ENCODE assay signal across 11 cellular contexts in genomic region chr2:230408244-230408842, GRCh38. TPM values are rescaled to one million over a fixed set of nuclear protein-coding genes. Genes with fewer than 3 reads are reported as not detected.
DNase-seq lines count a peak whose midpoint lies in the region; ATAC-seq, FAIRE-seq and TF ChIP-seq lines count a peak whose summit lies in the region.
"Had no signal": no experiment of that assay in that cellular context is flagged by ENCODE, and none has a peak within 500 bp of the region (broad histone marks: within the 10 kb centered on the region; RNA-seq: fewer than 3 reads in every experiment).

No MANE protein-coding gene starts in this region.

- peaks cover 1% of the 10 kb centered on the region for H3K79me1 ChIP-seq in mesenchymal stem cell (replicated peaks; ENCODE audit: low read length, poor library complexity, severe bottlenecking)

- no peak for ATAC-seq in effector memory CD8-positive, alpha-beta T cell (replicated peaks)
- ATAC-seq in GM21528 (IDR thresholded peaks at IDR 0.05; ENCODE audit: low FRiP score, unreplicated experiment) = no peak

- H3K4me3 Mint-ChIP-seq in effector memory CD8-positive, alpha-beta T cell = no peak overlapping the region
- H3K4me3 Mint-ChIP-seq: endodermal cell had no signal

- H2AFZ ChIP-seq in mesenchymal stem cell (ENCODE audit: low read depth, low read length) = no peak overlapping the region

- H3K27me3 Mint-ChIP-seq in effector memory CD8-positive, alpha-beta T cell = no peaks in the 10 kb centered on the region

- peaks cover 12% of the 10 kb centered on the region for H3K36me3 Mint-ChIP-seq in effector memory CD8-positive, alpha-beta T cell (ENCODE audit: insufficient read depth)

- no peak overlapping the region for H2BK120ac ChIP-seq in mesenchymal stem cell (ENCODE audit: low read depth, low read length)

- H2AK5ac ChIP-seq in mesenchymal stem cell (ENCODE audit: low read length, severe bottlenecking) = no peak overlapping the region

- CTCF ChIA-PET in AG04449 (lab: Yijun Ruan, JAX) = interaction anchor here (1.5 kb wide), 1 partner anchor 14 kb away, joined by 3 read pairs; no protein-coding TSS in a partner anchor

- H3K4me2 ChIP-seq in mesenchymal stem cell (ENCODE audit: low read length, poor library complexity, severe bottlenecking) = no peak overlapping the region

- peak; percentile 24 for DNase-seq in AG04449 (ENCODE audit: low read depth, low spot score)
- peak; percentile 92 for DNase-seq in HS-5 (ENCODE audit: low read depth)
- no peak for DNase-seq in effector memory CD8-positive, alpha-beta T cell
- peak; percentile 54 for DNase-seq in mesenchymal stem cell
- DNase-seq in NCI-H146 treated with DMSO at 0.1 percent for 48 hours (lab: John Stamatoyannopoulos, UW; ENCODE audit: unreplicated experiment) = no peak
- no peak for DNase-seq in small intestine
- no peak for DNase-seq in SKM-1 (lab: John Stamatoyannopoulos, UW; ENCODE audit: unreplicated experiment)
- DNase-seq: endodermal cell, Kasumi-1 had no signal

- H4K8ac ChIP-seq in mesenchymal stem cell (ENCODE audit: low read length) = no peak overlapping the region

- POLR2A ChIA-PET in AG04449 (lab: Yijun Ruan, JAX) = interaction anchor here (0.6 kb wide), 1 partner anchor 61 kb away, joined by 3 read pairs; no protein-coding TSS in a partner anchor

- peaks cover 10 to 11% of the 10 kb centered on the region in 2 experiments for H3K36me3 ChIP-seq in mesenchymal stem cell (ENCODE audit: control insufficient read depth in 1 of 2, insufficient read depth in 2 of 2, low read depth in 1 of 2, low read length in 2 of 2)
- no peaks in the 10 kb centered on the region for H3K36me3 ChIP-seq in small intestine (ENCODE audit: control insufficient read depth in 2 of 2, insufficient read depth in 2 of 2, low read length in 2 of 2)

- H3K4me1 ChIP-seq in mesenchymal stem cell (ENCODE audit: control insufficient read depth, insufficient read depth, low read depth, low read length) (peaks cover 15% of the 10 kb centered on the region), small intestine (ENCODE audit: control insufficient read depth in 2 of 2, insufficient read depth in 1 of 2, low read depth in 1 of 2, low read length in 1 of 2) (peaks cover 0 to 3% of the 10 kb centered on the region in 2 donors)

- peak overlapping the region in 1 of 2 experiments; percentile 39 for H3K14ac ChIP-seq in mesenchymal stem cell (ENCODE audit: low read length in 2 of 2)

- WGBS in mesenchymal stem cell = 80% methylated on average over 2 of the region's 3 CpGs
- 65 to 77% (median 72%) methylated on average over 3 of the region's 3 CpGs for WGBS in small intestine, 3 donors

- peak overlapping the region in 1 of 2 experiments; percentile 59 for H3K4ac ChIP-seq in mesenchymal stem cell (ENCODE audit: low read depth in 1 of 2, low read length in 2 of 2)

- H3K18ac ChIP-seq in mesenchymal stem cell (ENCODE audit: low read depth in 1 of 2, low read length in 2 of 2) = peak overlapping the region in 1 of 2 experiments; percentile 62

- H3K9me3 Mint-ChIP-seq in effector memory CD8-positive, alpha-beta T cell = no peaks in the 10 kb centered on the region
- H3K9me3 Mint-ChIP-seq: endodermal cell had no signal

- H3K9ac ChIP-seq in mesenchymal stem cell (ENCODE audit: low read length) = peak overlapping the region; percentile 59

- H4K91ac ChIP-seq in mesenchymal stem cell (ENCODE audit: low read length) = no peak overlapping the region

- H2BK5ac ChIP-seq in mesenchymal stem cell (ENCODE audit: low read depth, low read length, poor library complexity, severe bottlenecking) = no peak overlapping the region

- peak overlapping the region; percentile 60 to 62 for H3K27ac Mint-ChIP-seq in effector memory CD8-positive, alpha-beta T cell
- H3K27ac Mint-ChIP-seq: endodermal cell had no signal

- H2BK15ac ChIP-seq in mesenchymal stem cell (ENCODE audit: low read depth, poor library complexity, severe bottlenecking) = no peak overlapping the region

- H3K9me3 ChIP-seq in mesenchymal stem cell (ENCODE audit: control insufficient read depth, low read length) (no peaks in the 10 kb centered on the region), small intestine (ENCODE audit: control insufficient read depth, low read depth) (no peaks in the 10 kb centered on the region)

- peaks cover 24 to 27% of the 10 kb centered on the region in 2 donors for H3K4me1 Mint-ChIP-seq in effector memory CD8-positive, alpha-beta T cell (ENCODE audit: low read depth in 2 of 2)

- no peaks in the 10 kb centered on the region for H3K27me3 ChIP-seq in mesenchymal stem cell (ENCODE audit: control insufficient read depth in 1 of 2, insufficient read depth in 1 of 2, low read length in 2 of 2)
- no peaks in the 10 kb centered on the region for H3K27me3 ChIP-seq in small intestine (ENCODE audit: control insufficient read depth in 2 of 2, insufficient read depth in 2 of 2, low read length in 2 of 2)

- H3K27ac ChIP-seq in mesenchymal stem cell (ENCODE audit: low read length, poor library complexity, severe bottlenecking) (no peak overlapping the region), small intestine (ENCODE audit: low read depth in 1 of 2, low read length in 1 of 2) (peak overlapping the region in 1 of 2 donors; percentile 84)

- H3K4me3 ChIP-seq in AG04449 (ENCODE audit: low read depth, low read length) = no peak overlapping the region
- peak overlapping the region in 1 of 2 experiments; percentile 20 for H3K4me3 ChIP-seq in mesenchymal stem cell (ENCODE audit: insufficient read depth in 1 of 2, low read depth in 1 of 2, low read length in 2 of 2)
- H3K4me3 ChIP-seq in small intestine (ENCODE audit: low read depth in 1 of 2, low read length in 2 of 2) = no peak overlapping the region

- no peak for TF ChIP-seq CTCF in AG04449 (IDR thresholded peaks at IDR 0.05; ENCODE audit: insufficient read depth, low read length, missing control alignments)

- H2BK12ac ChIP-seq in mesenchymal stem cell (ENCODE audit: low read length in 2 of 2) = no peak overlapping the region

- FAIRE-seq in small intestine (lab: Jason Lieb, UNC) = no peak
- FAIRE-seq: D721Med had no signal

- peak overlapping the region in 1 of 2 experiments; percentile 23 for H3K23ac ChIP-seq in mesenchymal stem cell (ENCODE audit: low read length in 2 of 2)

RNA-seq across cellular contexts. Expression of gene SP100, which starts 7.7 kb away (rescaled TPM):
- 71.1 TPM for polyA plus RNA-seq in mesenchymal stem cell (2013, experiment 1 of 2)
- 72.9 TPM for polyA plus RNA-seq in mesenchymal stem cell (2013, experiment 2 of 2)
- polyA plus RNA-seq in small intestine = 10 to 100 TPM; 38.7 to 55.4 (median 53.0) TPM

Comparison
In these comparisons a context has a peak if more than half of its experiments do, and no peak if none do; other contexts are left out.
1. DNase-seq: peak in AG04449 (single experiment), HS-5 (single experiment) and mesenchymal stem cell (single experiment); none in effector memory CD8-positive, alpha-beta T cell (0 of 3), NCI-H146 treated with DMSO at 0.1 percent for 48 hours (single experiment), small intestine (single experiment) and SKM-1 (single experiment).